Comparison of ENCODE assay signal across 8 cellular contexts in the genomic region with DNA sequence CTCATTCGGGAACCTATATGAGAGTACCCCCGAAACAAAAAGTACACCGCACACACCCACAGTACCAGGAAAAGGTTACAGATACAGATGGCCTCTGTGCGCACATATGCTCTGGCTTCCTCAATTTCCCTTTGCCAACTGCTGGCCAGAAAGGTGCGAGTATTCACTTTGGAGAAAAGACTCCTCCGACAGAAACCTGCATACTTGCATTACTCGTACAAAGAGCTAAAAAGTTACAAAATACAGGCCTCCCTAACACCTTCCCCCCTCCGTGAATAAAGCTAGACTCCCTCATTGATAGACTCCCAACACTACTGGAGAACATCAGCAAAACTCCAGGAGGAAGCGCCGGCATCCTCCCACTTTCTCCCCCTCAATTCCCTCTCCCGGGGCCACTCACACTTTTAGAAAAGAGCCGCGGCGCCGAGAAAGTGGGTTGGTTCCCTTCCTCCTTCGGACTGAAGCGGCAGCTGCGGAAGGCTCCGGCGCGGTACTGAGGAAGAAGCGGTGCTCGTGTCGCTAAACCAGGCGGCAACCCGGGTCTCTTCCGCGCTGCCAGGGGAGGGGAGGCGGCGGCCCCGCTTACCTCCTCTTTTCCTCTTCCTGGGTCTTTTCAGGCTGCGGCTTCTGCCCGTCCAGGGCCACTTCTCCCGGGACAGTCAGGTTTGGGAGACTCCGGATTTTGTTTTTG.
A peak's percentile ranks its signal among the peaks of the same experiment; 100 is the strongest.
DNase-seq lines count a peak whose midpoint lies in the region; ATAC-seq and TF ChIP-seq lines count a peak whose summit lies in the region.

No MANE protein-coding gene starts in this region.

- no peak overlapping the region; the same call in 1 of the 2 replicates for H3K27ac ChIP-seq in KMS-11

- DNase-seq in COLO668 (lab: John Stamatoyannopoulos, UW; ENCODE audit: unreplicated experiment) (peak; percentile 61), ecto neural progenitor cell (ENCODE audit: low spot score) (peak; percentile 57), memory B cell (ENCODE audit: low spot score in 2 of 2) (peak; percentile 36 to 50)
- peak; percentile 40 to 43 for DNase-seq in activated CD4-positive, alpha-beta T cell treated with anti-CD3 and anti-CD28 coated beads for 4 hours
- DNase-seq in stimulated activated CD8-positive, alpha-beta memory T cell treated with anti-CD3 and anti-CD28 coated beads, Interleukin-4, amount 100 ng/mL, for 48 hours, result peak; percentile 67

- H3K36me3 ChIP-seq in KMS-11 (ENCODE audit: insufficient read depth), result no peaks in the 10 kb centered on the region

- no peak overlapping the region for H2AFZ ChIP-seq in KMS-11 (ENCODE audit: low read depth)

- H3K9me3 Mint-ChIP-seq in memory B cell, result no peaks in the 10 kb centered on the region

- H3K27me3 Mint-ChIP-seq in memory B cell, result no peaks in the 10 kb centered on the region

- peaks cover 88% of the 10 kb centered on the region for H3K79me2 ChIP-seq in KMS-11 (ENCODE audit: insufficient read depth, low read depth)

- H3K4me1 Mint-ChIP-seq in memory B cell, result peaks cover 49% of the 10 kb centered on the region

- ATAC-seq in memory B cell (ENCODE audit: low read depth), result no peak
- ATAC-seq in HG02970 (IDR thresholded peaks at IDR 0.05; ENCODE audit: low FRiP score, unreplicated experiment), result no peak
- no peak for ATAC-seq in GM19351 (IDR thresholded peaks at IDR 0.05; ENCODE audit: unreplicated experiment)

- H3K4me2 ChIP-seq in KMS-11, result peak overlapping the region; percentile 83

- H3K36me3 Mint-ChIP-seq in memory B cell, result peaks cover 22% of the 10 kb centered on the region

- H3K27me3 ChIP-seq in KMS-11 (ENCODE audit: insufficient read depth, low read depth), result no peaks in the 10 kb centered on the region

- peaks cover 9% of the 10 kb centered on the region; the same call in 1 of the 2 replicates for H4K20me1 ChIP-seq in KMS-11 (ENCODE audit: insufficient read depth)

- H3K9ac ChIP-seq in KMS-11, result peak overlapping the region; percentile 94

- no peak for TF ChIP-seq CTCF in KMS-11 (conservative IDR thresholded peaks at IDR 0.05; ENCODE audit: low read depth, low read length)

- H3K4me3 ChIP-seq in KMS-11 (IDR thresholded peaks at IDR 0.05; ENCODE audit: insufficient read depth, low read depth, low read length), result no peak overlapping the region

- H3K4me3 Mint-ChIP-seq in memory B cell, result peak overlapping the region; percentile 97

- H3K27ac Mint-ChIP-seq in memory B cell, result peak overlapping the region; percentile 86

- H3K4me1 ChIP-seq in KMS-11 (ENCODE audit: low read depth, poor library complexity, severe bottlenecking), result peaks cover 59% of the 10 kb centered on the region
